Comparison of ENCODE assay signal across 15 cellular contexts in genomic region chr10:33410860-33411234, GRCh38.
DNase-seq lines count a peak whose midpoint lies in the region; ATAC-seq and TF ChIP-seq lines count a peak whose summit lies in the region.
"Had no signal": no experiment of that assay in that cellular context is flagged by ENCODE, and none has a peak within 500 bp of the region (broad histone marks: within the 10 kb centered on the region; RNA-seq: fewer than 3 reads in every experiment).

No MANE protein-coding gene starts in this region.

- H3K4me3 ChIP-seq in esophagus muscularis mucosa: no peak overlapping the region
- H3K4me3 ChIP-seq in effector memory CD4-positive, alpha-beta T cell (ENCODE audit: insufficient read depth, low read depth, low read length, poor library complexity, severe bottlenecking): no peak overlapping the region
- H3K4me3 ChIP-seq: BLaER1, HAP-1 had no signal

- TF ChIP-seq EP300 in esophagus muscularis mucosa (IDR thresholded peaks at IDR 0.05): no peak

- H3K27me3 ChIP-seq in esophagus muscularis mucosa: no peaks in the 10 kb centered on the region
- H3K27me3 ChIP-seq in effector memory CD4-positive, alpha-beta T cell (replicated peaks; ENCODE audit: control insufficient read depth, insufficient read depth, low read length, poor library complexity, severe bottlenecking): no peaks in the 10 kb centered on the region
- H3K27me3 ChIP-seq: BLaER1 had no signal

- H3K27ac ChIP-seq in esophagus muscularis mucosa (replicated peaks in 1 of 4): no peak overlapping the region
- H3K27ac ChIP-seq in effector memory CD4-positive, alpha-beta T cell (ENCODE audit: insufficient read depth, low read length, poor library complexity, severe bottlenecking): no peak overlapping the region
- H3K27ac ChIP-seq: BLaER1, C4-2B had no signal

- WGBS in esophagus muscularis mucosa: 75% methylated on average over 4 of the region's 4 CpGs

- no peak for TF ChIP-seq CTCF in esophagus muscularis mucosa (IDR thresholded peaks at IDR 0.05)

- intact Hi-C loops in esophagus muscularis mucosa (cut with DNase I): no loop called here

- H3K36me3 ChIP-seq in esophagus muscularis mucosa: no peaks in the 10 kb centered on the region
- H3K36me3 ChIP-seq in effector memory CD4-positive, alpha-beta T cell (ENCODE audit: control insufficient read depth, insufficient read depth, low read length): no peaks in the 10 kb centered on the region
- H3K36me3 ChIP-seq: BLaER1, HAP-1 had no signal

- H3K4me1 ChIP-seq in esophagus muscularis mucosa: peaks cover 0 to 6% (median 3%) of the 10 kb centered on the region in 4 donors
- H3K4me1 ChIP-seq in effector memory CD4-positive, alpha-beta T cell (ENCODE audit: control insufficient read depth, insufficient read depth, low read length, poor library complexity, severe bottlenecking): no peaks in the 10 kb centered on the region
- H3K4me1 ChIP-seq: HAP-1 had no signal

- TF ChIP-seq POLR2A in esophagus muscularis mucosa (IDR thresholded peaks at IDR 0.05; ENCODE audit: low read depth): no peak

- H3K9me3 ChIP-seq in esophagus muscularis mucosa: no peaks in the 10 kb centered on the region
- H3K9me3 ChIP-seq in effector memory CD4-positive, alpha-beta T cell (ENCODE audit: control insufficient read depth, low read length): no peaks in the 10 kb centered on the region

- no peak for ATAC-seq in HG03521 (IDR thresholded peaks at IDR 0.05; ENCODE audit: unreplicated experiment)

- DNase-seq in esophagus muscularis mucosa (ENCODE audit: extremely low spot score) (peak; percentile 53), inferior parietal cortex (ENCODE audit: extremely low spot score) (peak; percentile 20), occipital lobe (lab: John Stamatoyannopoulos, UW) (peak; percentile 7), DMS53 (lab: John Stamatoyannopoulos, UW) (no peak), CD1c-positive myeloid dendritic cell (ENCODE audit: extremely low spot score) (no peak)
- no peak for DNase-seq in effector memory CD4-positive, alpha-beta T cell
- DNase-seq: CD4-positive, alpha-beta T cell; CD8-positive, alpha-beta memory T cell; DND-41; GOT3; HFFc6 had no signal

Comparison
In these comparisons a context has a peak if more than half of its experiments do, and no peak if none do; other contexts are left out.
1. DNase-seq: peak in esophagus muscularis mucosa (single experiment), inferior parietal cortex (single experiment) and occipital lobe (single experiment); none in effector memory CD4-positive, alpha-beta T cell (0 of 3), DMS53 (single experiment) and CD1c-positive myeloid dendritic cell (single experiment).